ENCODE assay signal across 25 cellular contexts in genomic region chr4:54296548-54297203, GRCh38.
DNase-seq lines count a peak whose midpoint lies in the region; ATAC-seq and TF ChIP-seq lines count a peak whose summit lies in the region.
"Had no signal": no experiment of that assay in that cellular context is flagged by ENCODE, and none has a peak within 500 bp of the region (broad histone marks: within the 10 kb centered on the region; RNA-seq: fewer than 3 reads in every experiment).

No MANE protein-coding gene starts in this region.

- H3K27me3 ChIP-seq in SK-N-SH (ENCODE audit: insufficient read depth) = no peaks in the 10 kb centered on the region
- H3K27me3 ChIP-seq: ovary, sigmoid colon had no signal

- peaks cover 91% of the 10 kb centered on the region for H3K36me3 Mint-ChIP-seq in nephron progenitor cell (ENCODE audit: low read depth)
- H3K36me3 Mint-ChIP-seq: activated naive CD8-positive, alpha-beta T cell treated with anti-CD3 and anti-CD28 coated beads for 36 hours had no signal

- no peak overlapping the region for H3K9ac ChIP-seq in SK-N-SH

- H3K36me3 ChIP-seq in SK-N-SH (replicated peaks in 1 of 2; ENCODE audit: control insufficient read depth in 1 of 2, insufficient read depth in 2 of 2, low read length in 1 of 2) = peaks cover 35 to 40% of the 10 kb centered on the region in 2 experiments
- H3K36me3 ChIP-seq: ovary, sigmoid colon had no signal

- H4K20me1 ChIP-seq in SK-N-SH (ENCODE audit: insufficient read depth) = no peaks in the 10 kb centered on the region

- H3K79me2 ChIP-seq in SK-N-SH (ENCODE audit: insufficient read depth) = no peaks in the 10 kb centered on the region

- no peak overlapping the region for H3K4me2 ChIP-seq in SK-N-SH

- no peak for TF ChIP-seq CTCF in SK-N-SH (IDR thresholded peaks at IDR 0.05)
- TF ChIP-seq CTCF in nephron progenitor cell (IDR thresholded peaks at IDR 0.05) = no peak

- no peak overlapping the region for H3K4me3 Mint-ChIP-seq in nephron progenitor cell
- H3K4me3 Mint-ChIP-seq: activated CD8-positive, alpha-beta T cell treated with anti-CD3 and anti-CD28 coated beads for 36 hours; activated naive CD8-positive, alpha-beta T cell treated with anti-CD3 and anti-CD28 coated beads for 36 hours; mesothelial cell of epicardium; naive thymus-derived CD4-positive, alpha-beta T cell; T-helper 17 cell had no signal

- no peaks in the 10 kb centered on the region for H3F3A ChIP-seq in SK-N-SH (replicated peaks; ENCODE audit: insufficient read depth)

- intact Hi-C loops in left cardiac atrium (cut with DNase I) = no loop called here

- WGBS in SK-N-SH (ENCODE audit: low lambda C conversion rate) = 77% methylated on average over 7 of the region's 7 CpGs

- no peaks in the 10 kb centered on the region for H3K4me1 Mint-ChIP-seq in nephron progenitor cell
- H3K4me1 Mint-ChIP-seq: activated naive CD8-positive, alpha-beta T cell treated with anti-CD3 and anti-CD28 coated beads for 36 hours; mesothelial cell of epicardium; naive thymus-derived CD4-positive, alpha-beta T cell; T-helper 17 cell had no signal

- H3K27ac Mint-ChIP-seq in nephron progenitor cell = peak overlapping the region; percentile 70
- H3K27ac Mint-ChIP-seq: activated CD8-positive, alpha-beta T cell treated with anti-CD3 and anti-CD28 coated beads for 36 hours; activated naive CD8-positive, alpha-beta T cell treated with anti-CD3 and anti-CD28 coated beads for 36 hours; activated T-helper 2 cell treated with anti-CD3 and anti-CD28 coated beads, Interferon-gamma antibody, Interleukin-2, Interleukin-4, amounts not matched to agents 10 μg/mL and 5 μg/mL and 100 μg/mL, durations not matched to agents 14 hours and 24 hours and 36 hours; mesothelial cell of epicardium; naive thymus-derived CD4-positive, alpha-beta T cell; T-helper 17 cell had no signal

- POLR2A ChIA-PET in SK-N-SH (lab: Yijun Ruan, JAX) = no interaction called here

- no peak overlapping the region for H3K27ac ChIP-seq in SK-N-SH (ENCODE audit: low read depth in 2 of 2, low read length in 1 of 2)
- H3K27ac ChIP-seq: 22Rv1, epithelial cell of prostate, HL-60, ovary had no signal

- H3K9me3 ChIP-seq in SK-N-SH = no peaks in the 10 kb centered on the region
- H3K9me3 ChIP-seq: ovary, sigmoid colon had no signal

- CTCF ChIA-PET in SK-N-SH (lab: Yijun Ruan, JAX) = interaction anchor here (0.6 to 1.0 kb wide), 2 partner anchors 27 to 80 kb away, joined by 3 read pairs; no protein-coding TSS in a partner anchor

- H3K9me2 ChIP-seq in SK-N-SH = no peaks in the 10 kb centered on the region

- no peak for TF ChIP-seq RAD21 in SK-N-SH (IDR thresholded peaks at IDR 0.05; ENCODE audit: low read length)

- peak; percentile 35; the same call in 1 of the 3 replicates for ATAC-seq in SK-N-SH treated with all-trans-retinoic acid at 6 μM for 48 hours
- peak; percentile 34 to 78 for ATAC-seq in left cardiac atrium
- ATAC-seq: activated CD8-positive, alpha-beta T cell treated with anti-CD3 and anti-CD28 coated beads for 36 hours; naive thymus-derived CD4-positive, alpha-beta T cell; stimulated activated naive CD8-positive, alpha-beta T cell treated with anti-CD3 and anti-CD28 coated beads, Interleukin-15, Interleukin-2, amounts not matched to agents 100 U/mL and 50 U/mL, for 24 hours; T-helper 17 cell had no signal

- H3K9me3 Mint-ChIP-seq in nephron progenitor cell = peaks cover 31% of the 10 kb centered on the region
- H3K9me3 Mint-ChIP-seq: activated CD8-positive, alpha-beta T cell treated with anti-CD3 and anti-CD28 coated beads for 36 hours had no signal

- no peak for TF ChIP-seq EP300 in SK-N-SH (IDR thresholded peaks at IDR 0.05; ENCODE audit: borderline replicate concordance in 1 of 2, low read depth in 1 of 2, low read length in 1 of 2)

- H3K4me3 ChIP-seq in SK-N-SH (ENCODE audit: low read depth in 2 of 2, low read length in 1 of 2) = no peak overlapping the region
- H3K4me3 ChIP-seq: ovary, sigmoid colon had no signal

- no peaks in the 10 kb centered on the region for H3K27me3 Mint-ChIP-seq in nephron progenitor cell (ENCODE audit: low read depth, poor library complexity)

- H2AFZ ChIP-seq in SK-N-SH (ENCODE audit: low read depth) = no peak overlapping the region

- DNase-seq in SK-N-SH (no peak), left cardiac atrium (no peak), nephron progenitor cell (no peak), stromal cell of bone marrow (ENCODE audit: low read depth) (peak; percentile 16), EL (no peak)
- DNase-seq in activated naive CD4-positive, alpha-beta T cell treated with Interleukin-2 at 50 U/mL for 16 hours = no peak
- no peak for DNase-seq in stimulated activated CD4-positive, alpha-beta T cell treated with anti-CD3 and anti-CD28 coated beads, Interleukin-2, amount 100 ng/mL, for 48 hours
- DNase-seq: activated CD4-positive, alpha-beta T cell treated with anti-CD3 and anti-CD28 coated beads for 1 hour; activated CD8-positive, alpha-beta T cell treated with anti-CD3 and anti-CD28 coated beads for 36 hours; activated naive CD8-positive, alpha-beta T cell treated with anti-CD3 and anti-CD28 coated beads for 36 hours; Karpas-422; naive thymus-derived CD4-positive, alpha-beta T cell; NCI-H146; NCI-H446 treated with DMSO at 0.1 percent for 48 hours; ovary; RPMI8226; sigmoid colon; stimulated activated naive CD8-positive, alpha-beta T cell treated with anti-CD3 and anti-CD28 coated beads, Interleukin-15, Interleukin-2, amounts not matched to agents 100 U/mL and 50 U/mL, for 24 hours; T-helper 17 cell had no signal

- H3K4me1 ChIP-seq in SK-N-SH (ENCODE audit: control insufficient read depth in 1 of 2, insufficient read depth in 2 of 2, low read depth in 1 of 2, low read length in 1 of 2) = no peaks in the 10 kb centered on the region
- H3K4me1 ChIP-seq: sigmoid colon had no signal

TF ChIP-seq in SK-N-SH treated with all-trans-retinoic acid at 6 μM for 48 hours, 23 proteins besides CTCF, POLR2A, EP300 and RAD21:
- TF ChIP-seq, protein P1, sequence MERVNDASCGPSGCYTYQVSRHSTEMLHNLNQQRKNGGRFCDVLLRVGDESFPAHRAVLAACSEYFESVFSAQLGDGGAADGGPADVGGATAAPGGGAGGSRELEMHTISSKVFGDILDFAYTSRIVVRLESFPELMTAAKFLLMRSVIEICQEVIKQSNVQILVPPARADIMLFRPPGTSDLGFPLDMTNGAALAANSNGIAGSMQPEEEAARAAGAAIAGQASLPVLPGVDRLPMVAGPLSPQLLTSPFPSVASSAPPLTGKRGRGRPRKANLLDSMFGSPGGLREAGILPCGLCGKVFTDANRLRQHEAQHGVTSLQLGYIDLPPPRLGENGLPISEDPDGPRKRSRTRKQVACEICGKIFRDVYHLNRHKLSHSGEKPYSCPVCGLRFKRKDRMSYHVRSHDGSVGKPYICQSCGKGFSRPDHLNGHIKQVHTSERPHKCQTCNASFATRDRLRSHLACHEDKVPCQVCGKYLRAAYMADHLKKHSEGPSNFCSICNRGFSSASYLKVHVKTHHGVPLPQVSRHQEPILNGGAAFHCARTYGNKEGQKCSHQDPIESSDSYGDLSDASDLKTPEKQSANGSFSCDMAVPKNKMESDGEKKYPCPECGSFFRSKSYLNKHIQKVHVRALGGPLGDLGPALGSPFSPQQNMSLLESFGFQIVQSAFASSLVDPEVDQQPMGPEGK (CRISPR knock-in tag; IDR thresholded peaks at IDR 0.05; ENCODE audit: borderline replicate concordance) = no peak
- TF ChIP-seq ZFP30 (CRISPR knock-in tag; IDR thresholded peaks at IDR 0.05) (no peak), ZNF70 (CRISPR knock-in tag; IDR thresholded peaks at IDR 0.05) (no peak), ARNTL (CRISPR knock-in tag; IDR thresholded peaks at IDR 0.05; ENCODE audit: borderline replicate concordance, low read depth) (no peak), TCF4 (CRISPR knock-in tag; IDR thresholded peaks at IDR 0.05; ENCODE audit: borderline replicate concordance) (no peak)

TF ChIP-seq in SK-N-SH, 30 proteins besides CTCF, POLR2A, EP300 and RAD21:
- TF ChIP-seq PBX3 (IDR thresholded peaks at IDR 0.05) (no peak), TAF1 (IDR thresholded peaks at IDR 0.05; ENCODE audit: borderline replicate concordance, low read depth, low read length) (no peak), FOXM1 (IDR thresholded peaks at IDR 0.05; ENCODE audit: low read depth) (no peak), SIN3A (IDR thresholded peaks at IDR 0.05; ENCODE audit: borderline replicate concordance, low read depth, low read length) (no peak), RCOR1 (IDR thresholded peaks at IDR 0.05; ENCODE audit: low read length) (no peak), MXI1 (IDR thresholded peaks at IDR 0.05; ENCODE audit: low read depth, low read length) (no peak), MAX (IDR thresholded peaks at IDR 0.05; ENCODE audit: low read depth) (no peak), JUND (IDR thresholded peaks at IDR 0.05) (no peak), EZH2phosphoT487 (IDR thresholded peaks at IDR 0.05; ENCODE audit: borderline replicate concordance, low read depth) (no peak), FOXJ3 (CRISPR knock-in tag; IDR thresholded peaks at IDR 0.05) (no peak)
